In the genomic region with DNA sequence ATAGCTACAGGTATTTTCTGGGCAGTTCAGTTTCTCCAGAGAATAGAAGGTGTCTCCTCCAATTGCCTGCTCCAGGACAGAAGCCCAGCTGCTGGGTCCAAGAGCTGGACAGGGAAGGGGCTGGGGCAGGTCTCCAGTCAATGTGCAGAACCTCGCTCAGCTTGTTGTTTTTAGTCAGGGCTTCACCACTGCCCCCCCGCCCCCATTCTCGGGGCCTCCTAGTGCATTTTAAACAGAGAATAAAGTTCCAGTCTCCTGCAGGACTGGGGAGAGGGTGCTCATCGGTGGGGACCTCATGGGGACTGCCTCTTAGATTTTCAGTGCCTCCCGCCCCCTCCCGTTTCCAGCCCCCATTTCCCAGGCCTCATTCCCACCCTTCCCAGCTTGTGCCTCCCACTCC, we compare ENCODE assay signal across 26 cellular contexts.
"Had no signal": no experiment of that assay in that cellular context is flagged by ENCODE, and none has a peak within 500 bp of the region (broad histone marks: within the 10 kb centered on the region; RNA-seq: fewer than 3 reads in every experiment).

No MANE protein-coding gene starts in this region.

- H3K36me3 Mint-ChIP-seq: activated CD4-positive, alpha-beta memory T cell treated with anti-CD3 and anti-CD28 coated beads for 36 hours; activated CD8-positive, alpha-beta memory T cell treated with anti-CD3 and anti-CD28 coated beads, Interleukin-2, amount 10 ng/mL, durations not matched to agents 7 days and 5 days; activated naive CD4-positive, alpha-beta T cell treated with anti-CD3 and anti-CD28 coated beads, Interleukin-2, amount 50 U/mL, for 72 hours; activated naive CD8-positive, alpha-beta T cell treated with anti-CD3 and anti-CD28 coated beads, Interleukin-2, amount 10 ng/mL, durations not matched to agents 7 days and 5 days had no signal

- H3K27ac ChIP-seq: brain microvascular endothelial cell, colonic mucosa, esophagus muscularis mucosa, gastroesophageal sphincter had no signal

- ATAC-seq: activated CD4-positive, alpha-beta T cell treated with anti-CD3 and anti-CD28 coated beads for 36 hours; activated CD8-positive, alpha-beta memory T cell treated with anti-CD3 and anti-CD28 coated beads, Interleukin-2, amount 10 ng/mL, durations not matched to agents 7 days and 5 days; activated CD8-positive, alpha-beta T cell treated with anti-CD3 and anti-CD28 coated beads, Interleukin-2, amount 10 ng/mL, durations not matched to agents 7 days and 5 days; activated naive CD4-positive, alpha-beta T cell treated with anti-CD3 and anti-CD28 coated beads, Interleukin-2, amount 50 U/mL, for 72 hours; gastroesophageal sphincter had no signal

- H3K27ac Mint-ChIP-seq: activated CD4-positive, alpha-beta memory T cell treated with anti-CD3 and anti-CD28 coated beads for 36 hours; activated CD4-positive, alpha-beta T cell treated with anti-CD3 and anti-CD28 coated beads for 36 hours; activated CD4-positive, alpha-beta T cell treated with anti-CD3 and anti-CD28 coated beads, Interleukin-2, amount 10 ng/mL, durations not matched to agents 24 days and 14 days; activated CD8-positive, alpha-beta memory T cell treated with anti-CD3 and anti-CD28 coated beads, Interleukin-2, amount 10 ng/mL, durations not matched to agents 7 days and 5 days; activated CD8-positive, alpha-beta T cell treated with anti-CD3 and anti-CD28 coated beads, Interleukin-2, amount 10 ng/mL, durations not matched to agents 7 days and 5 days; activated naive CD4-positive, alpha-beta T cell treated with anti-CD3 and anti-CD28 coated beads for 36 hours; activated naive CD8-positive, alpha-beta T cell treated with anti-CD3 and anti-CD28 coated beads, Interleukin-2, amount 10 ng/mL, durations not matched to agents 7 days and 5 days; activated T-helper 1 cell treated with anti-CD3 and anti-CD28 coated beads, Interleukin-12 subunit alpha, Interleukin-12 subunit beta, Interleukin-2, Interleukin-4 antibody, amounts not matched to agents 30 ng/mL and 10 ng/mL and 1 ng/mL, durations not matched to agents 14 hours and 24 hours and 36 hours; activated T-helper 2 cell treated with anti-CD3 and anti-CD28 coated beads, Interferon-gamma antibody, Interleukin-2, Interleukin-4, amounts not matched to agents 10 μg/mL and 5 μg/mL and 100 μg/mL, durations not matched to agents 14 hours and 24 hours and 36 hours had no signal

- H3K4me3 Mint-ChIP-seq: activated CD4-positive, alpha-beta memory T cell treated with anti-CD3 and anti-CD28 coated beads for 36 hours; activated CD4-positive, alpha-beta T cell treated with anti-CD3 and anti-CD28 coated beads for 36 hours; activated CD4-positive, alpha-beta T cell treated with anti-CD3 and anti-CD28 coated beads, Interleukin-2, amount 10 ng/mL, durations not matched to agents 24 days and 14 days; activated CD8-positive, alpha-beta memory T cell treated with anti-CD3 and anti-CD28 coated beads, Interleukin-2, amount 10 ng/mL, durations not matched to agents 7 days and 5 days; activated CD8-positive, alpha-beta T cell treated with anti-CD3 and anti-CD28 coated beads, Interleukin-2, amount 10 ng/mL, durations not matched to agents 7 days and 5 days; activated naive CD4-positive, alpha-beta T cell treated with anti-CD3 and anti-CD28 coated beads for 36 hours; activated naive CD8-positive, alpha-beta T cell treated with anti-CD3 and anti-CD28 coated beads, Interleukin-2, amount 10 ng/mL, durations not matched to agents 7 days and 5 days; activated T-helper 1 cell treated with anti-CD3 and anti-CD28 coated beads, Interleukin-12 subunit alpha, Interleukin-12 subunit beta, Interleukin-2, Interleukin-4 antibody, amounts not matched to agents 30 ng/mL and 10 ng/mL and 1 ng/mL, durations not matched to agents 14 hours and 24 hours and 36 hours had no signal

- H3K4me1 Mint-ChIP-seq: activated CD4-positive, alpha-beta T cell treated with anti-CD3 and anti-CD28 coated beads for 36 hours; activated CD4-positive, alpha-beta T cell treated with anti-CD3 and anti-CD28 coated beads, Interleukin-2, amount 10 ng/mL, durations not matched to agents 24 days and 14 days; activated CD8-positive, alpha-beta memory T cell treated with anti-CD3 and anti-CD28 coated beads, Interleukin-2, amount 10 ng/mL, durations not matched to agents 7 days and 5 days; activated naive CD8-positive, alpha-beta T cell treated with anti-CD3 and anti-CD28 coated beads, Interleukin-2, amount 10 ng/mL, durations not matched to agents 7 days and 5 days had no signal

- H3K9me3 ChIP-seq: colonic mucosa had no signal

- DNase-seq: activated CD4-positive, alpha-beta memory T cell treated with anti-CD3 and anti-CD28 coated beads for 36 hours; activated CD4-positive, alpha-beta T cell treated with anti-CD3 and anti-CD28 coated beads for 36 hours; activated CD4-positive, alpha-beta T cell treated with anti-CD3 and anti-CD28 coated beads, Interleukin-2, amount 10 ng/mL, durations not matched to agents 24 days and 14 days; activated CD4-positive, CD25-positive, alpha-beta regulatory T cell; activated CD4-positive, CD25-positive, alpha-beta regulatory T cell treated with anti-CD3 and anti-CD28 coated beads, Interleukin-2, amount 50 U/mL, for 72 hours; activated CD8-positive, alpha-beta memory T cell treated with anti-CD3 and anti-CD28 coated beads, Interleukin-2, amount 10 ng/mL, durations not matched to agents 7 days and 5 days; activated CD8-positive, alpha-beta memory T cell treated with anti-CD3 and anti-CD28 coated beads, Interleukin-2, amount 50 U/mL, for 4 hours; activated CD8-positive, alpha-beta T cell treated with anti-CD3 and anti-CD28 coated beads, Interleukin-2, amount 10 ng/mL, durations not matched to agents 7 days and 5 days; activated gamma-delta T cell treated with Interleukin-2 at 50 U/mL for 16 hours; activated naive CD4-positive, alpha-beta T cell treated with anti-CD3 and anti-CD28 coated beads for 36 hours; activated naive CD8-positive, alpha-beta T cell treated with anti-CD3 and anti-CD28 coated beads, Interleukin-2, amount 10 ng/mL, durations not matched to agents 7 days and 5 days; activated T-cell treated with anti-CD3 and anti-CD28 coated beads, Interleukin-2, amount 50 U/mL, for 1 hour; activated T-cell treated with anti-CD3 and anti-CD28 coated beads, Interleukin-2, amount 50 U/mL, for 48 hours; brain microvascular endothelial cell; caudate nucleus; colonic mucosa; effector CD8-positive, alpha-beta T cell; erythroblast; foreskin melanocyte; head of caudate nucleus; T-helper 2 cell had no signal

- H3K4me1 ChIP-seq: colonic mucosa, gastroesophageal sphincter had no signal

- H3K27me3 ChIP-seq: colonic mucosa, esophagus muscularis mucosa, gastroesophageal sphincter had no signal

- H3K4me3 ChIP-seq: colonic mucosa, esophagus muscularis mucosa, gastroesophageal sphincter had no signal

- H3K36me3 ChIP-seq: brain microvascular endothelial cell, colonic mucosa, esophagus muscularis mucosa, gastroesophageal sphincter had no signal

- H3K9me3 Mint-ChIP-seq: activated CD4-positive, alpha-beta memory T cell treated with anti-CD3 and anti-CD28 coated beads for 36 hours; activated CD4-positive, alpha-beta T cell treated with anti-CD3 and anti-CD28 coated beads, Interleukin-2, amount 10 ng/mL, durations not matched to agents 24 days and 14 days; activated naive CD4-positive, alpha-beta T cell treated with anti-CD3 and anti-CD28 coated beads for 36 hours; activated naive CD4-positive, alpha-beta T cell treated with anti-CD3 and anti-CD28 coated beads, Interleukin-2, amount 50 U/mL, for 72 hours; activated naive CD8-positive, alpha-beta T cell treated with anti-CD3 and anti-CD28 coated beads, Interleukin-2, amount 10 ng/mL, durations not matched to agents 7 days and 5 days; activated T-helper 1 cell treated with anti-CD3 and anti-CD28 coated beads, Interleukin-12 subunit alpha, Interleukin-12 subunit beta, Interleukin-2, Interleukin-4 antibody, amounts not matched to agents 30 ng/mL and 10 ng/mL and 1 ng/mL, durations not matched to agents 14 hours and 24 hours and 36 hours; activated T-helper 2 cell treated with anti-CD3 and anti-CD28 coated beads, Interferon-gamma antibody, Interleukin-2, Interleukin-4, amounts not matched to agents 10 μg/mL and 5 μg/mL and 100 μg/mL, durations not matched to agents 14 hours and 24 hours and 36 hours had no signal
